ENCODE assay signal across 21 cellular contexts in genomic region chr5:62942384-62942783, GRCh38.
DNase-seq lines count a peak whose midpoint lies in the region; ATAC-seq and TF ChIP-seq lines count a peak whose summit lies in the region.
"Had no signal": no experiment of that assay in that cellular context is flagged by ENCODE, and none has a peak within 500 bp of the region (broad histone marks: within the 10 kb centered on the region; RNA-seq: fewer than 3 reads in every experiment).

No MANE protein-coding gene starts in this region.

- TF ChIP-seq CTCF in PC-3 (conservative IDR thresholded peaks at IDR 0.05; ENCODE audit: low read depth, low read length) (no peak), hepatocyte (IDR thresholded peaks at IDR 0.05; ENCODE audit: poor library complexity) (no peak), smooth muscle cell (IDR thresholded peaks at IDR 0.05; ENCODE audit: borderline replicate concordance, insufficient read depth, poor library complexity, severe bottlenecking) (no peak), WERI-Rb-1 (IDR thresholded peaks at IDR 0.05; ENCODE audit: low read depth, low read length) (no peak), colonic mucosa (IDR thresholded peaks at IDR 0.05) (no peak)

- 0 out of 22 replicates have a peak, but pooled peaks cover 0 to 4% (median 0%) of the 10 kb centered on the region in 11 experiments for H3K9me3 ChIP-seq in BLaER1 treated with 17β-estradiol and CSF1 and Interleukin-3, amounts not matched to agents 10 nM and 100 nM (replicated peaks in 1 of 11)
- H3K9me3 ChIP-seq in PC-3 (ENCODE audit: low read length) (no peaks in the 10 kb centered on the region), hepatocyte (ENCODE audit: low read depth) (no peaks in the 10 kb centered on the region), smooth muscle cell (replicated peaks; ENCODE audit: low read depth) (no peaks in the 10 kb centered on the region), WERI-Rb-1 (ENCODE audit: severe bottlenecking) (no peaks in the 10 kb centered on the region), colonic mucosa (no peaks in the 10 kb centered on the region)
- H3K9me3 ChIP-seq: A549, BE2C had no signal

- 70% methylated on average over 4 of the region's 4 CpGs for WGBS in hepatocyte (ENCODE audit: low lambda C conversion rate, missing lambda C conversion rate)
- 67% methylated on average over 4 of the region's 4 CpGs for WGBS in smooth muscle cell (ENCODE audit: low lambda C conversion rate)

- peaks cover 0 to 23% (median 16%) of the 10 kb centered on the region in 10 experiments; a peak in 18 of 20 replicates for H3K4me1 ChIP-seq in BLaER1 treated with 17β-estradiol and CSF1 and Interleukin-3, amounts not matched to agents 10 nM and 100 nM
- H3K4me1 ChIP-seq in PC-3 (ENCODE audit: insufficient read depth, low read length) (peaks cover 5% of the 10 kb centered on the region; the same call in 1 of the 2 replicates), hepatocyte (ENCODE audit: insufficient read depth) (peaks cover 14% of the 10 kb centered on the region), smooth muscle cell (ENCODE audit: low read depth) (no peaks in the 10 kb centered on the region), colonic mucosa (no peaks in the 10 kb centered on the region)
- H3K4me1 ChIP-seq: A549, BE2C had no signal

- ATAC-seq in PC-3 (peak; percentile 68; the same call in 1 of the 2 replicates), HG03135 (IDR thresholded peaks at IDR 0.05; ENCODE audit: unreplicated experiment) (no peak)
- ATAC-seq: A549 had no signal

- no peaks in the 10 kb centered on the region for H3K36me3 ChIP-seq in BLaER1 treated with 17β-estradiol and CSF1 and Interleukin-3, amounts not matched to agents 10 nM and 100 nM
- no peaks in the 10 kb centered on the region for H3K36me3 ChIP-seq in PC-3 (ENCODE audit: low read depth, low read length)
- H3K36me3 ChIP-seq in hepatocyte (replicated peaks; ENCODE audit: insufficient read depth, low read depth) = no peaks in the 10 kb centered on the region
- H3K36me3 ChIP-seq in smooth muscle cell (ENCODE audit: low read depth) = no peaks in the 10 kb centered on the region
- no peaks in the 10 kb centered on the region for H3K36me3 ChIP-seq in WERI-Rb-1
- no peaks in the 10 kb centered on the region for H3K36me3 ChIP-seq in colonic mucosa
- H3K36me3 ChIP-seq: BE2C had no signal

- H2AFZ ChIP-seq in PC-3 (ENCODE audit: low read length) = peak overlapping the region; percentile 31
- H2AFZ ChIP-seq in hepatocyte = peak overlapping the region; percentile 0
- H2AFZ ChIP-seq in smooth muscle cell (ENCODE audit: low read depth) = peak overlapping the region; percentile 21

- CTCF ChIA-PET in PC-3 (lab: Charles Lee) = no interaction called here

- no peaks in the 10 kb centered on the region for H4K20me1 ChIP-seq in BLaER1 treated with 17β-estradiol and CSF1 and Interleukin-3, amounts not matched to agents 10 nM and 100 nM
- H4K20me1 ChIP-seq in PC-3 (ENCODE audit: low read length) (no peaks in the 10 kb centered on the region), hepatocyte (ENCODE audit: insufficient read depth, poor library complexity, severe bottlenecking) (no peaks in the 10 kb centered on the region), smooth muscle cell (ENCODE audit: low read depth) (no peaks in the 10 kb centered on the region)

- H3F3A ChIP-seq in PC-3 (ENCODE audit: low read length, unreplicated experiment) (no peaks in the 10 kb centered on the region), smooth muscle cell (ENCODE audit: low read depth) (no peaks in the 10 kb centered on the region)

- BruUV-seq in PC-3 (replicated peaks; lab: Mats Ljungman, UMichigan) = no TSS peak

- intact Hi-C loops in PC-3 (cut with micrococcal nuclease) = loop anchor here (10.0 kb wide), 1 partner anchor 182 kb away; no protein-coding TSS in a partner anchor
- intact Hi-C loops in colonic mucosa (cut with DNase I) = no loop called here

- no peaks in the 10 kb centered on the region for H3K27me3 ChIP-seq in BLaER1 treated with 17β-estradiol and CSF1 and Interleukin-3, amounts not matched to agents 10 nM and 100 nM
- H3K27me3 ChIP-seq in PC-3 (ENCODE audit: low read length) (no peaks in the 10 kb centered on the region), hepatocyte (no peaks in the 10 kb centered on the region), smooth muscle cell (ENCODE audit: low read depth) (no peaks in the 10 kb centered on the region), WERI-Rb-1 (ENCODE audit: insufficient read depth, low read depth, severe bottlenecking) (peaks cover 2% of the 10 kb centered on the region), colonic mucosa (no peaks in the 10 kb centered on the region)
- H3K27me3 ChIP-seq: BE2C had no signal

- no peak overlapping the region for H3K9ac ChIP-seq in BLaER1 treated with 17β-estradiol and CSF1 and Interleukin-3, amounts not matched to agents 10 nM and 100 nM
- no peak overlapping the region for H3K9ac ChIP-seq in PC-3 (ENCODE audit: low read length)
- no peak overlapping the region for H3K9ac ChIP-seq in smooth muscle cell (ENCODE audit: low read depth)
- no peak overlapping the region for H3K9ac ChIP-seq in colonic mucosa (ENCODE audit: low read depth in 2 of 2, low read length in 2 of 2)

- H3K79me2 ChIP-seq in PC-3 (ENCODE audit: low read length) = no peaks in the 10 kb centered on the region
- H3K79me2 ChIP-seq in hepatocyte = no peaks in the 10 kb centered on the region
- no peaks in the 10 kb centered on the region for H3K79me2 ChIP-seq in smooth muscle cell (ENCODE audit: low read depth)

- POLR2A ChIA-PET in PC-3 (lab: Charles Lee; ENCODE audit: unreplicated experiment) = no interaction called here

- peak; percentile 25 for DNase-seq in PC-3
- no peak for DNase-seq in hepatocyte (ENCODE audit: low spot score)
- no peak for DNase-seq in smooth muscle cell (lab: John Stamatoyannopoulos, UW; ENCODE audit: unreplicated experiment)
- no peak for DNase-seq in WERI-Rb-1
- DNase-seq in colonic mucosa = no peak
- DNase-seq: BE2C; Caco-2; CD4-positive, alpha-beta T cell; DMS 273 treated with DMSO at 0.1 percent for 48 hours; GOT3; HCEC 1CT; KG1; NCI-H1105; NCI-H2029 treated with DMSO at 0.1 percent for 48 hours; NCI-H2171 treated with DMSO at 0.1 percent for 48 hours; NCI-H526; OCI-M1; Right ventricle myocardium superior had no signal

- peak overlapping the region in 10 of 11 experiments; percentile 24 to 64 (median 51); a peak in 20 of 22 replicates for H3K4me2 ChIP-seq in BLaER1 treated with 17β-estradiol and CSF1 and Interleukin-3, amounts not matched to agents 10 nM and 100 nM
- 0 out of 2 replicates have a peak overlapping the region, but pooled peaks have one; percentile 6 for H3K4me2 ChIP-seq in PC-3 (ENCODE audit: low read length)
- no peak overlapping the region for H3K4me2 ChIP-seq in hepatocyte
- no peak overlapping the region for H3K4me2 ChIP-seq in smooth muscle cell
- H3K4me2 ChIP-seq: A549 had no signal

- no peak overlapping the region for H3K4me3 ChIP-seq in BLaER1 treated with 17β-estradiol and CSF1 and Interleukin-3, amounts not matched to agents 10 nM and 100 nM
- H3K4me3 ChIP-seq in PC-3 (ENCODE audit: low read length) = no peak overlapping the region
- no peak overlapping the region for H3K4me3 ChIP-seq in hepatocyte
- no peak overlapping the region for H3K4me3 ChIP-seq in smooth muscle cell
- no peak overlapping the region for H3K4me3 ChIP-seq in WERI-Rb-1 (ENCODE audit: low read depth, low read length)
- no peak overlapping the region for H3K4me3 ChIP-seq in colonic mucosa
- H3K4me3 ChIP-seq: A549 had no signal

- H3K9me2 ChIP-seq in PC-3 (replicated peaks; ENCODE audit: low read length) (no peaks in the 10 kb centered on the region), hepatocyte (replicated peaks; ENCODE audit: insufficient read depth) (no peaks in the 10 kb centered on the region)

- peak overlapping the region in 7 of 11 experiments; percentile 1 to 57 (median 31); a peak in 8 of 22 replicates for H3K27ac ChIP-seq in BLaER1 treated with 17β-estradiol and CSF1 and Interleukin-3, amounts not matched to agents 10 nM and 100 nM
- H3K27ac ChIP-seq in PC-3 (ENCODE audit: low read length) (0 out of 2 replicates have a peak overlapping the region, but pooled peaks have one; percentile 3), hepatocyte (no peak overlapping the region), smooth muscle cell (ENCODE audit: low read depth) (no peak overlapping the region), WERI-Rb-1 (no peak overlapping the region), colonic mucosa (no peak overlapping the region)
- H3K27ac ChIP-seq: A549 had no signal

Comparison
In these comparisons a context has a peak if more than half of its experiments do, and no peak if none do; other contexts are left out.
1. H3K27ac ChIP-seq: peak in BLaER1 treated with 17β-estradiol and CSF1 and Interleukin-3, amounts not matched to agents 10 nM and 100 nM (7 of 11) and PC-3 (single experiment); none in hepatocyte (single experiment), smooth muscle cell (single experiment), WERI-Rb-1 (single experiment) and colonic mucosa (single experiment).
2. H3K4me2 ChIP-seq: peak in BLaER1 treated with 17β-estradiol and CSF1 and Interleukin-3, amounts not matched to agents 10 nM and 100 nM (10 of 11) and PC-3 (single experiment); none in hepatocyte (single experiment) and smooth muscle cell (single experiment).
3. Peak in every context shown above with its lines, with median percentiles within 50 percentile points of each other: H2AFZ ChIP-seq.